In the genomic region with DNA sequence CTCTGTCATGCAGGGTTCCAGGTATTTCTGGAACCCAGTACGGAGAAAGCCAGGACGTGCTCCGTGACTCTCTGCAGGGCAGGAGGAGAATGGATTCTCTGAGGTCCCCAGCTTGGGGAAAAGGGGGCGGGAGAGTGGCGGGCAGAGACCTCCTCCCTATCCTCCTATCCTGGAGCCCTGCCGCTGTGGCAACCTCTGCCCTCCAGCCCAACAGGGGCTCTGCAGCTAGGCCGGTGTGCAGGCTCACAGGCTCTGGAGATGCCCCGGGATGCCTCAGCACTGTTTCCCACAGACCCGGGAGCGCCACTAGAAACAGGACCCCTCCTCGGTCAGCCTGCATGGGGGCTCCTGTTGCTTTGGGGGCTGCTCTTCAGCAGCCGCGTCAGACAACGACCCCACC, we compare ENCODE assay signal across 11 cellular contexts. TPM values are rescaled to one million over a fixed set of nuclear protein-coding genes. Genes with fewer than 3 reads are reported as not detected.
"Had no signal": no experiment of that assay in that cellular context is flagged by ENCODE, and none has a peak within 500 bp of the region (broad histone marks: within the 10 kb centered on the region; RNA-seq: fewer than 3 reads in every experiment).

No MANE protein-coding gene starts in this region.

- H3K27ac ChIP-seq: GM23248 had no signal

- H3K4me3 ChIP-seq: GM23248, GM23338, HAP-1 had no signal

- H2AFZ ChIP-seq: GM23248, GM23338 had no signal

- H3K9me3 ChIP-seq: HAP-1 had no signal

- H3K27ac Mint-ChIP-seq: GM23338, HFFc6 had no signal

- ATAC-seq: GM23338, HCT116 had no signal

- H3K9me3 Mint-ChIP-seq: GM23338, H9, HFFc6 had no signal

- FAIRE-seq: H1, H54 had no signal

- H3K4me1 Mint-ChIP-seq: GM23338, H9 had no signal

- H3K4me3 Mint-ChIP-seq: GM23338, H9, HFFc6 had no signal

- H3K4me1 ChIP-seq: HAP-1 had no signal

- H3K9ac ChIP-seq: GM23248 had no signal

- DNase-seq: GM23248, GOT3, H7, H9, HCEC 1CT, HFFc6 had no signal

- H3K4me2 ChIP-seq: GM23338 had no signal

RNA-seq across cellular contexts. Expression of a gene that starts 43.1 kb away (rescaled TPM):
- total RNA-seq: GM23248 had no signal
